ENCODE assay signal across 7 cellular contexts in genomic region chr15:64623347-64624024, GRCh38.
A peak's percentile ranks its signal among the peaks of the same experiment; 100 is the strongest.
DNase-seq lines count a peak whose midpoint lies in the region; ATAC-seq and TF ChIP-seq lines count a peak whose summit lies in the region.

No MANE protein-coding gene starts in this region.

- H3K4me3 Mint-ChIP-seq in activated B cell treated with CpG ODN at 0.5 μM for 24 hours: peak overlapping the region; percentile 2
- peak overlapping the region; percentile 38 to 52 for H3K4me3 Mint-ChIP-seq in effector memory CD8-positive, alpha-beta T cell

- POLR2A ChIA-PET in activated B cell treated with CpG ODN at 0.5 μM for 24 hours (lab: Charles Lee): no interaction called here

- CTCF ChIA-PET in activated B cell treated with CpG ODN at 0.5 μM for 24 hours (lab: Charles Lee): no interaction called here

- intact Hi-C loops in activated B cell treated with CpG ODN at 0.5 μM for 24 hours (cut with micrococcal nuclease): loop anchor here (10.0 kb wide), 1 partner anchor 119 kb away; no protein-coding TSS in a partner anchor

- no peak for TF ChIP-seq CTCF in activated B cell treated with CpG ODN at 0.5 μM for 24 hours (IDR thresholded peaks at IDR 0.05)

- ATAC-seq in GM18907 (IDR thresholded peaks at IDR 0.05; ENCODE audit: unreplicated experiment) (peak; percentile 31), activated B cell treated with CpG ODN at 0.5 μM for 24 hours (ENCODE audit: low read depth) (peak; percentile 30), HG03520 (IDR thresholded peaks at IDR 0.05; ENCODE audit: unreplicated experiment) (no peak)
- peak; percentile 14 for ATAC-seq in effector memory CD8-positive, alpha-beta T cell (replicated peaks)

- H3K9me3 Mint-ChIP-seq in activated B cell treated with CpG ODN at 0.5 μM for 24 hours: no peaks in the 10 kb centered on the region
- no peaks in the 10 kb centered on the region for H3K9me3 Mint-ChIP-seq in effector memory CD8-positive, alpha-beta T cell

- H3K36me3 Mint-ChIP-seq in activated B cell treated with CpG ODN at 0.5 μM for 24 hours (ENCODE audit: low read depth): peaks cover 16% of the 10 kb centered on the region
- no peaks in the 10 kb centered on the region for H3K36me3 Mint-ChIP-seq in effector memory CD8-positive, alpha-beta T cell (ENCODE audit: insufficient read depth)

- H3K27ac Mint-ChIP-seq in activated B cell treated with CpG ODN at 0.5 μM for 24 hours: peak overlapping the region; percentile 51
- peak overlapping the region; percentile 46 to 66 for H3K27ac Mint-ChIP-seq in effector memory CD8-positive, alpha-beta T cell

- no peaks in the 10 kb centered on the region for H3K27me3 Mint-ChIP-seq in activated B cell treated with CpG ODN at 0.5 μM for 24 hours
- H3K27me3 Mint-ChIP-seq in effector memory CD8-positive, alpha-beta T cell: no peaks in the 10 kb centered on the region

- H3K4me1 Mint-ChIP-seq in activated B cell treated with CpG ODN at 0.5 μM for 24 hours: peaks cover 54% of the 10 kb centered on the region
- peaks cover 67 to 75% of the 10 kb centered on the region in 2 donors for H3K4me1 Mint-ChIP-seq in effector memory CD8-positive, alpha-beta T cell (ENCODE audit: low read depth in 2 of 2)

- DNase-seq in activated B cell treated with CpG ODN at 0.5 μM for 24 hours: no peak
- DNase-seq in effector memory CD8-positive, alpha-beta T cell: no peak
- peak; percentile 59 for DNase-seq in stimulated activated CD8-positive, alpha-beta memory T cell treated with anti-CD3 and anti-CD28 coated beads, Interleukin-4, amount 100 ng/mL, for 48 hours
- no peak for DNase-seq in LoVo (ENCODE audit: low spot score)
- DNase-seq in NCI-H146 treated with DMSO at 0.1 percent for 48 hours (lab: John Stamatoyannopoulos, UW; ENCODE audit: unreplicated experiment): no peak
